ENCODE assay signal across 26 cellular contexts in the genomic region with DNA sequence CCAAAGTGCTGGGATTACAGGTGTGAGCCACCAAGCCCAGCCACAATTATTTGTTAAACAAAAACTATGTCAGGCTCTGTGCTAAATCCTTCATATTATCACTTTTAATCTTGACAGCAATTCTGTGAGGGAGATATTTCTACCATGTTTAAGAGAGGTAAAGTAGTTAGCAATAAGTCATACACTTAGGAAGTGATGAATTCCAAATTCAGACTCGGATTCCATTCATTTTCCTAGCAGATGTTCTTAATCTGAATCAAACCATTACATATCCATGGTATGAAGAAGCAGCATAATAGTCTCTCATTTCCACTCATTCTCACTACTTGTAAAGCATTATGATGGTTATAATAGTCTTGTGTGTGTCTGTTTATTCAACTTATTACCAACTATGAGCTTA. TPM values are rescaled to one million over a fixed set of nuclear protein-coding genes. Genes with fewer than 3 reads are reported as not detected.
A peak's percentile ranks its signal among the peaks of the same experiment; 100 is the strongest.
DNase-seq lines count a peak whose midpoint lies in the region; ATAC-seq, FAIRE-seq and TF ChIP-seq lines count a peak whose summit lies in the region.
"Had no signal": no experiment of that assay in that cellular context is flagged by ENCODE, and none has a peak within 500 bp of the region (broad histone marks: within the 10 kb centered on the region; RNA-seq: fewer than 3 reads in every experiment).

No MANE protein-coding gene starts in this region.

- TF ChIP-seq CTCF in A549 (IDR thresholded peaks at IDR 0.05) = no peak
- no peak for TF ChIP-seq CTCF in CD14-positive monocyte (IDR thresholded peaks at IDR 0.05)
- TF ChIP-seq CTCF in lower lobe of right lung (IDR thresholded peaks at IDR 0.05) = no peak

- no peaks in the 10 kb centered on the region for H3K27me3 ChIP-seq in adipocyte (replicated peaks; ENCODE audit: control insufficient read depth, insufficient read depth, low read length)
- H3K27me3 ChIP-seq in lower lobe of right lung (ENCODE audit: low read depth) = no peaks in the 10 kb centered on the region
- H3K27me3 ChIP-seq in H7 (ENCODE audit: control insufficient read depth, insufficient read depth, low read length) = no peaks in the 10 kb centered on the region
- H3K27me3 ChIP-seq: body of pancreas, SJCRH30 had no signal

- no peaks in the 10 kb centered on the region for H3K27me3 Mint-ChIP-seq in CD14-positive monocyte (ENCODE audit: low read depth in 3 of 3)
- H3K27me3 Mint-ChIP-seq: activated CD4-positive, alpha-beta memory T cell treated with anti-CD3 and anti-CD28 coated beads, Interleukin-2, amount 10 ng/mL, durations not matched to agents 7 days and 5 days; CD4-positive, alpha-beta T cell; stimulated activated memory B cell treated with anti-CD40 and anti-IgM and Interleukin-4, amounts not matched to agents 10 μg/mL and 1 μg/mL and 100 μg/mL, for 72 hours had no signal

- peak; percentile 72 for FAIRE-seq in A549 (lab: Jason Lieb, UNC)
- FAIRE-seq: HTR-8/SVneo, urothelium cell line had no signal

- H3K4me3 ChIP-seq in A549 = no peak overlapping the region
- H3K4me3 ChIP-seq in adipocyte (ENCODE audit: low read length) = no peak overlapping the region
- H3K4me3 ChIP-seq in lower lobe of right lung = no peak overlapping the region
- no peak overlapping the region for H3K4me3 ChIP-seq in H7 (ENCODE audit: insufficient read depth, low read depth, low read length)
- H3K4me3 ChIP-seq: body of pancreas, SJCRH30 had no signal

- no peak for TF ChIP-seq RAD21 in A549 (conservative IDR thresholded peaks at IDR 0.05 in 1 of 2, IDR thresholded peaks at IDR 0.05 in 1 of 2)

- peak overlapping the region; percentile 9 to 57 for H3K4me3 Mint-ChIP-seq in CD14-positive monocyte
- H3K4me3 Mint-ChIP-seq: activated CD4-positive, alpha-beta memory T cell treated with anti-CD3 and anti-CD28 coated beads, Interleukin-2, amount 10 ng/mL, durations not matched to agents 7 days and 5 days; activated naive CD8-positive, alpha-beta T cell treated with anti-CD3 and anti-CD28 coated beads, Interleukin-2, amount 10 ng/mL, durations not matched to agents 7 days and 5 days; CD4-positive, alpha-beta T cell; stimulated activated memory B cell treated with anti-CD40 and anti-IgM and Interleukin-4, amounts not matched to agents 10 μg/mL and 1 μg/mL and 100 μg/mL, for 72 hours had no signal

- H3K4me1 ChIP-seq in A549 (peaks cover 15% of the 10 kb centered on the region), adipocyte (ENCODE audit: control insufficient read depth, insufficient read depth, low read length) (peaks cover 73% of the 10 kb centered on the region), lower lobe of right lung (peaks cover 82% of the 10 kb centered on the region)
- H3K4me1 ChIP-seq: body of pancreas, SJCRH30 had no signal

- no peaks in the 10 kb centered on the region for H3K36me3 Mint-ChIP-seq in CD14-positive monocyte
- H3K36me3 Mint-ChIP-seq: activated naive CD8-positive, alpha-beta T cell treated with anti-CD3 and anti-CD28 coated beads, Interleukin-2, amount 10 ng/mL, durations not matched to agents 7 days and 5 days; stimulated activated memory B cell treated with anti-CD40 and anti-IgM and Interleukin-4, amounts not matched to agents 10 μg/mL and 1 μg/mL and 100 μg/mL, for 72 hours had no signal

- CTCF ChIA-PET in A549 (lab: Yijun Ruan, JAX) = interaction anchor here (1.4 kb wide), 1 partner anchor 20 kb away, joined by 3 read pairs; no protein-coding TSS in a partner anchor

- no peak for TF ChIP-seq EP300 in A549 (IDR thresholded peaks at IDR 0.05)

- DNase-seq in A549 (ENCODE audit: low read depth in 1 of 2, low spot score in 1 of 2) (no peak), CD14-positive monocyte (ENCODE audit: low spot score) (no peak), adipocyte (ENCODE audit: low read depth) (peak; percentile 46), lower lobe of right lung (no peak), H7 (no peak), COLO829 (ENCODE audit: low spot score) (no peak), NOMO-1 (lab: John Stamatoyannopoulos, UW; ENCODE audit: unreplicated experiment in 2 of 2) (no peak)
- DNase-seq: ACHN; activated CD4-positive, alpha-beta memory T cell treated with anti-CD3 and anti-CD28 coated beads, Interleukin-2, amount 10 ng/mL, durations not matched to agents 7 days and 5 days; activated effector memory CD4-positive, alpha-beta T cell treated with anti-CD3 and anti-CD28 coated beads, Interleukin-2, amount 50 U/mL, for 16 hours; activated naive CD8-positive, alpha-beta T cell treated with anti-CD3 and anti-CD28 coated beads, Interleukin-2, amount 10 ng/mL, durations not matched to agents 7 days and 5 days; activated T-cell treated with anti-CD3 and anti-CD28 coated beads for 4 hours; body of pancreas; CD4-positive, alpha-beta T cell; KG1; NCI-H510A; NK-92 treated with Interleukin-12 subunit alpha and Interleukin-12 subunit beta, amount 100 ng/mL, for 24 hours; SJCRH30; stimulated activated CD4-positive, alpha-beta T cell treated with anti-CD3 and anti-CD28 coated beads, Interleukin-4, amount 100 ng/mL, for 1 hour; T-helper 1 cell had no signal

- peaks cover 0 to 2% (median 0%) of the 10 kb centered on the region in 7 donors for H3K9me3 Mint-ChIP-seq in CD14-positive monocyte
- H3K9me3 Mint-ChIP-seq: activated CD4-positive, alpha-beta memory T cell treated with anti-CD3 and anti-CD28 coated beads, Interleukin-2, amount 10 ng/mL, durations not matched to agents 7 days and 5 days; activated naive CD8-positive, alpha-beta T cell treated with anti-CD3 and anti-CD28 coated beads, Interleukin-2, amount 10 ng/mL, durations not matched to agents 7 days and 5 days; CD4-positive, alpha-beta T cell; stimulated activated memory B cell treated with anti-CD40 and anti-IgM and Interleukin-4, amounts not matched to agents 10 μg/mL and 1 μg/mL and 100 μg/mL, for 72 hours had no signal

- H3K27ac Mint-ChIP-seq in CD14-positive monocyte = peak overlapping the region; percentile 79 to 93 (median 89)
- H3K27ac Mint-ChIP-seq: activated CD4-positive, alpha-beta memory T cell treated with anti-CD3 and anti-CD28 coated beads, Interleukin-2, amount 10 ng/mL, durations not matched to agents 7 days and 5 days; activated naive CD8-positive, alpha-beta T cell treated with anti-CD3 and anti-CD28 coated beads, Interleukin-2, amount 10 ng/mL, durations not matched to agents 7 days and 5 days; CD4-positive, alpha-beta T cell; stimulated activated memory B cell treated with anti-CD40 and anti-IgM and Interleukin-4, amounts not matched to agents 10 μg/mL and 1 μg/mL and 100 μg/mL, for 72 hours had no signal

- POLR2A ChIA-PET in A549 (lab: Yijun Ruan, JAX) = no interaction called here

- H3K4me2 ChIP-seq in A549 = no peak overlapping the region

- H3K36me3 ChIP-seq in adipocyte (ENCODE audit: control insufficient read depth, insufficient read depth, low read length, severe bottlenecking) (no peaks in the 10 kb centered on the region), lower lobe of right lung (no peaks in the 10 kb centered on the region), H7 (replicated peaks; ENCODE audit: control insufficient read depth, insufficient read depth, low read length) (no peaks in the 10 kb centered on the region)
- H3K36me3 ChIP-seq: SJCRH30 had no signal

- peak overlapping the region; percentile 56 to 70; a peak in 5 of 6 replicates for H3K27ac ChIP-seq in A549
- peak overlapping the region; percentile 39 for H3K27ac ChIP-seq in lower lobe of right lung
- H3K27ac ChIP-seq: body of pancreas, SJCRH30 had no signal

- H3K9me3 ChIP-seq in A549 (0 out of 3 replicates have a peak, but pooled peaks cover 9% of the 10 kb centered on the region), adipocyte (ENCODE audit: control insufficient read depth, low read length) (peaks cover 12% of the 10 kb centered on the region), lower lobe of right lung (no peaks in the 10 kb centered on the region)
- H3K9me3 ChIP-seq: body of pancreas had no signal

- peak overlapping the region; percentile 87 for H3K9ac ChIP-seq in adipocyte (ENCODE audit: low read length)

- ATAC-seq in A549 (no peak), lower lobe of right lung (no peak), GM18517 (IDR thresholded peaks at IDR 0.05; ENCODE audit: unreplicated experiment) (no peak)
- ATAC-seq: activated CD4-positive, CD25-positive, alpha-beta regulatory T cell treated with anti-CD3 and anti-CD28 coated beads, Interleukin-2, amount 50 U/mL, for 24 hours; body of pancreas; stimulated activated memory B cell treated with anti-CD40 and anti-IgM and Interleukin-4, amounts not matched to agents 10 μg/mL and 1 μg/mL and 100 μg/mL, for 72 hours had no signal

- intact Hi-C loops in CD14-positive monocyte (cut with micrococcal nuclease) = no loop called here
- intact Hi-C loops in lower lobe of right lung (cut with DNase I) = no loop called here

- WGBS in A549 (ENCODE audit: missing lambda C conversion rate) = 63% methylated on average over 1 of the region's 1 CpG

- TF ChIP-seq POLR2A in A549 (IDR thresholded peaks at IDR 0.05; ENCODE audit: low read length) = no peak

- H3K4me1 Mint-ChIP-seq in CD14-positive monocyte = peaks cover 65% of the 10 kb centered on the region
- H3K4me1 Mint-ChIP-seq: activated CD4-positive, alpha-beta memory T cell treated with anti-CD3 and anti-CD28 coated beads, Interleukin-2, amount 10 ng/mL, durations not matched to agents 7 days and 5 days; activated naive CD8-positive, alpha-beta T cell treated with anti-CD3 and anti-CD28 coated beads, Interleukin-2, amount 10 ng/mL, durations not matched to agents 7 days and 5 days; stimulated activated memory B cell treated with anti-CD40 and anti-IgM and Interleukin-4, amounts not matched to agents 10 μg/mL and 1 μg/mL and 100 μg/mL, for 72 hours had no signal

TF ChIP-seq in A549, 52 proteins besides CTCF, POLR2A, EP300 and RAD21 (continues in another document):
- TF ChIP-seq JUN (IDR thresholded peaks at IDR 0.05) = no peak
- no peak for TF ChIP-seq TFCP2L1 (CRISPR knock-in tag; IDR thresholded peaks at IDR 0.05)
- no peak for TF ChIP-seq SMC3 (IDR thresholded peaks at IDR 0.05)
- TF ChIP-seq, protein P1, sequence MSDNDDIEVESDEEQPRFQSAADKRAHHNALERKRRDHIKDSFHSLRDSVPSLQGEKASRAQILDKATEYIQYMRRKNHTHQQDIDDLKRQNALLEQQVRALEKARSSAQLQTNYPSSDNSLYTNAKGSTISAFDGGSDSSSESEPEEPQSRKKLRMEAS (IDR thresholded peaks at IDR 0.05) = no peak

RNA-seq across cellular contexts. Expression of a gene that starts 2.9 kb away (rescaled TPM):
- polyA plus RNA-seq in A549 (2011; rRNA removed) (0.37 and 0.60 TPM in 2 replicates), A549 (2017; fragmentation: RNase III; extraction: RNeasy Plus Mini Kit Qiagen cat#74134 plus additional on column Dnase treatment) (0.11 to 0.13 TPM (median 0.12 TPM) in 3 replicates), CD14-positive monocyte (1,000 to 10,000 TPM; 1,135 to 1,210 TPM)
- 0.03 and 0.06 TPM in 2 replicates for polyA plus RNA-seq in A549 (2012; cell fraction: cytosol; rRNA removed)
- polyA plus RNA-seq in A549 (2012; cell fraction: nucleus; rRNA removed) = 0.02 TPM in 1 of 2 replicates, not detected in the other
- polyA minus RNA-seq in A549 (2011; rRNA and poly(A)+ RNA removed) = 0.04 TPM in 1 of 2 replicates, not detected in the other
- total RNA-seq in lower lobe of right lung = 141 TPM
- under 0.01 TPM in 1 of 2 replicates, not detected in the other for total RNA-seq in H7 (2014; rRNA removed; shearing (Covaris generic))
- total RNA-seq: activated CD4-positive, alpha-beta memory T cell treated with anti-CD3 and anti-CD28 coated beads, Interleukin-2, amount 10 ng/mL, durations not matched to agents 7 days and 5 days; kidney epithelial cell had no signal

Comparison
In these comparisons a context has a peak if more than half of its experiments do, and no peak if none do; other contexts are left out.
1. RNA of a gene that starts 2.9 kb away (total RNA-seq): 141 TPM in lower lobe of right lung (single experiment); under 0.01 TPM in H7; every median in the first group is over 100 times any median in the second.